1 cellular context compared by ENCODE assay signal in the genomic region with DNA sequence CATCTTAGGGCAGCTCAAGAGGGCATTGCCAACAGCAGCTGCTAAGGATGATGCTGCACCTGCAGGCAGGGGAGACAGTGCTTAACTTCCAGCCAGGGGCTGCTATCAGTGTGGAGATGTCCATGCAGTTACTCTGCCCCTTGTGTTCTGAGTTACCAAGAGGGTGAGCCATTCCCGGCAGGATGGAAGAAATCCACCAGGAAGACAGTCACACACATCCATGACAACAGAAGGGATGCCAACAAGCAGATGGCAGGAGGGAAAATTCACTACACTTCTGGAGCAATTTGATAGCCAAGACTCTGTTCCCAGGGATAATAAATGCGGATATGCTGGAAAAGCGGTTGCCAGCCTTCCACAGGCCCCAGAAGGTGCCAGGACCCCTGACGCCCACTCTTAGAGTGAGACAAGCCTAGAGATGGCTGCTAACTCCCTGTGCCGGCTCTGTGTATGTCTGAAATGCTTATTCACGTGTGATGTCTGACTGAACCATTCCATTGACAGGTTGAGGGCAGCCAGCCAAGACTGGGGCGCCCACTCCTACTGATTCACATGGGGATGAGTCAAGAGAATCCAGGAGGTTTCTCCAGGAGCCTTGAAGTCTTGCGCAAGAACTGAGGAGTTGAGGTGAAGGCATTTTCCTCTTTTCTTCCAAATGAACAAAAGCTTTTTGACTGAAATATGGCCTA.
A peak's percentile ranks its signal among the peaks of the same experiment; 100 is the strongest.
TF ChIP-seq lines count a peak whose summit lies in the region.

No MANE protein-coding gene starts in this region.

TF ChIP-seq in K562, 482 proteins besides CTCF, POLR2A, EP300 and RAD21:
- TF ChIP-seq ZNF766 (CRISPR knock-in tag; conservative IDR thresholded peaks at IDR 0.05) (peak; percentile 73; the same call in 1 of the 2 replicates), DMBX1 (CRISPR knock-in tag; IDR thresholded peaks at IDR 0.05; ENCODE audit: borderline replicate concordance) (no peak), BACH1 (tag; IDR thresholded peaks at IDR 0.05) (no peak), CEBPG (CRISPR knock-in tag; IDR thresholded peaks at IDR 0.05) (no peak), CEBPG (tag; conservative IDR thresholded peaks at IDR 0.05 in 1 of 2, IDR thresholded peaks at IDR 0.05 in 1 of 2) (peak; percentile 83 to 92), EGR1 (conservative IDR thresholded peaks at IDR 0.05) (0 out of 2 replicates have a peak, but pooled peaks have one; percentile 7), NFIC (IDR thresholded peaks at IDR 0.05) (peak; percentile 52), CEBPB (tag; IDR thresholded peaks at IDR 0.05) (peak; percentile 86), SAP30 (IDR thresholded peaks at IDR 0.05; ENCODE audit: borderline replicate concordance, insufficient read depth, low read depth, low read length, poor library complexity, severe bottlenecking) (no peak), GTF2A2 (tag; IDR thresholded peaks at IDR 0.05) (no peak), PRMT5 (CRISPR knock-in tag; IDR thresholded peaks at IDR 0.05) (no peak)
- TF ChIP-seq, protein P1, sequence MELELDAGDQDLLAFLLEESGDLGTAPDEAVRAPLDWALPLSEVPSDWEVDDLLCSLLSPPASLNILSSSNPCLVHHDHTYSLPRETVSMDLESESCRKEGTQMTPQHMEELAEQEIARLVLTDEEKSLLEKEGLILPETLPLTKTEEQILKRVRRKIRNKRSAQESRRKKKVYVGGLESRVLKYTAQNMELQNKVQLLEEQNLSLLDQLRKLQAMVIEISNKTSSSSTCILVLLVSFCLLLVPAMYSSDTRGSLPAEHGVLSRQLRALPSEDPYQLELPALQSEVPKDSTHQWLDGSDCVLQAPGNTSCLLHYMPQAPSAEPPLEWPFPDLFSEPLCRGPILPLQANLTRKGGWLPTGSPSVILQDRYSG (tag; conservative IDR thresholded peaks at IDR 0.05; ENCODE audit: low read depth) = no peak
- TF ChIP-seq, protein P2, sequence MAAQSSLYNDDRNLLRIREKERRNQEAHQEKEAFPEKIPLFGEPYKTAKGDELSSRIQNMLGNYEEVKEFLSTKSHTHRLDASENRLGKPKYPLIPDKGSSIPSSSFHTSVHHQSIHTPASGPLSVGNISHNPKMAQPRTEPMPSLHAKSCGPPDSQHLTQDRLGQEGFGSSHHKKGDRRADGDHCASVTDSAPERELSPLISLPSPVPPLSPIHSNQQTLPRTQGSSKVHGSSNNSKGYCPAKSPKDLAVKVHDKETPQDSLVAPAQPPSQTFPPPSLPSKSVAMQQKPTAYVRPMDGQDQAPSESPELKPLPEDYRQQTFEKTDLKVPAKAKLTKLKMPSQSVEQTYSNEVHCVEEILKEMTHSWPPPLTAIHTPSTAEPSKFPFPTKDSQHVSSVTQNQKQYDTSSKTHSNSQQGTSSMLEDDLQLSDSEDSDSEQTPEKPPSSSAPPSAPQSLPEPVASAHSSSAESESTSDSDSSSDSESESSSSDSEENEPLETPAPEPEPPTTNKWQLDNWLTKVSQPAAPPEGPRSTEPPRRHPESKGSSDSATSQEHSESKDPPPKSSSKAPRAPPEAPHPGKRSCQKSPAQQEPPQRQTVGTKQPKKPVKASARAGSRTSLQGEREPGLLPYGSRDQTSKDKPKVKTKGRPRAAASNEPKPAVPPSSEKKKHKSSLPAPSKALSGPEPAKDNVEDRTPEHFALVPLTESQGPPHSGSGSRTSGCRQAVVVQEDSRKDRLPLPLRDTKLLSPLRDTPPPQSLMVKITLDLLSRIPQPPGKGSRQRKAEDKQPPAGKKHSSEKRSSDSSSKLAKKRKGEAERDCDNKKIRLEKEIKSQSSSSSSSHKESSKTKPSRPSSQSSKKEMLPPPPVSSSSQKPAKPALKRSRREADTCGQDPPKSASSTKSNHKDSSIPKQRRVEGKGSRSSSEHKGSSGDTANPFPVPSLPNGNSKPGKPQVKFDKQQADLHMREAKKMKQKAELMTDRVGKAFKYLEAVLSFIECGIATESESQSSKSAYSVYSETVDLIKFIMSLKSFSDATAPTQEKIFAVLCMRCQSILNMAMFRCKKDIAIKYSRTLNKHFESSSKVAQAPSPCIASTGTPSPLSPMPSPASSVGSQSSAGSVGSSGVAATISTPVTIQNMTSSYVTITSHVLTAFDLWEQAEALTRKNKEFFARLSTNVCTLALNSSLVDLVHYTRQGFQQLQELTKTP (IDR thresholded peaks at IDR 0.05; ENCODE audit: low read depth in 1 of 2, partially characterized antibody in 2 of 2) = no peak
